In the genomic region with DNA sequence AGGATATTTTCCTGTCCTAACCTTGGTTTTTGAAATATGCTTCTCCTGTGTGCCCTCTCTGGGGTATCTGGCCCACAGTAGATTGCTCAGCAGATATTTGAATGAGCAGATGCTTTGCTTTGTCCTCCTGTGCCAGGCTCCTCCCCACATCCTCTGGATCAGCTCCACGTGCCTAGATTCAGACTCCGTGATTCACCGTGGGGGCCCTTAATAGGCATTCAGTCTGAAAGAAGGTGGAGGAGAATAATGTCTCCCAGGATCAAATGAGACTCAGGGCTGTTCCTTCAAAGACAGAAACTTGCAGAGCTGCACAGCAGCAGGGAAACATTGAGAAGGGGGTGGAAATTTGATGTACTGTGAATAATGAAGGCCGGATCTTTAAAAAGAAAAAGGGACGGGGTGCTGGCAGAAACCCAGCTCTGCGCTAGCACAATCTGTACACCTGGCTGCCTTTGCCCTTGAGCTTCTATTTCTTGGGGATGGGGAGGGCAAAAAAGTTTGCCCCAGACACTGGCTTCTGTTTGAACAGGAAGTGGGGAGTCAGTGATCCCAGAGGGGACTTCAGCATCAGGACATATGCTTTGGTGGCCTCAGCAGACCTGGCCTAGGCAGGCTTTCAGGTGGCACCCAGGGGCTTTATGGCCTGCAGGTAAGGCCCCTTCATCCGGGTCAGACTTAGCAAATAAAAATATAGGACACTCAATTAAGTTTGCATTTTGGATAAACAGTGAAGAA, we compare ENCODE assay signal across 11 cellular contexts. TPM values are rescaled to one million over a fixed set of nuclear protein-coding genes. Genes with fewer than 3 reads are reported as not detected.
DNase-seq lines count a peak whose midpoint lies in the region; ATAC-seq lines count a peak whose summit lies in the region.
"Had no signal": no experiment of that assay in that cellular context is flagged by ENCODE, and none has a peak within 500 bp of the region (broad histone marks: within the 10 kb centered on the region; RNA-seq: fewer than 3 reads in every experiment).

No MANE protein-coding gene starts in this region.

- peaks cover 23% of the 10 kb centered on the region for H3K36me3 ChIP-seq in BLaER1

- H3K4me3 ChIP-seq in BLaER1, result no peak overlapping the region

- H3K4me1 ChIP-seq in BLaER1, result peaks cover 54% of the 10 kb centered on the region

- H3K4me1 Mint-ChIP-seq in naive B cell, result peaks cover 15 to 28% (median 17%) of the 10 kb centered on the region in 3 donors

- peaks cover under 1 to 4% of the 10 kb centered on the region in 2 donors for H3K36me3 Mint-ChIP-seq in naive B cell
- H3K36me3 Mint-ChIP-seq in activated naive CD4-positive, alpha-beta T cell treated with anti-CD3 and anti-CD28 coated beads, Interleukin-2, amount 50 U/mL, for 72 hours, result peaks cover under 1 to 20% of the 10 kb centered on the region in 2 donors

- H3K27me3 Mint-ChIP-seq in naive B cell, result no peaks in the 10 kb centered on the region

- H3K4me2 ChIP-seq in BLaER1, result peak overlapping the region; percentile 68

- no peak for ATAC-seq in naive B cell (ENCODE audit: low read depth in 2 of 2)
- no peak for ATAC-seq in HG02763 (IDR thresholded peaks at IDR 0.05; ENCODE audit: unreplicated experiment)
- no peak for ATAC-seq in GM18498 (IDR thresholded peaks at IDR 0.05; ENCODE audit: unreplicated experiment)
- no peak for ATAC-seq in activated naive CD4-positive, alpha-beta T cell treated with anti-CD3 and anti-CD28 coated beads, Interleukin-2, amount 50 U/mL, for 72 hours

- H3K27me3 ChIP-seq in BLaER1, result no peaks in the 10 kb centered on the region

- no peak overlapping the region for H3K27ac ChIP-seq in BLaER1

- DNase-seq in M059J (ENCODE audit: low read depth) (peak; percentile 90), cerebellar cortex (ENCODE audit: low spot score) (peak; percentile 63), naive B cell (no peak), Ammon's horn (ENCODE audit: low spot score) (no peak)
- DNase-seq in activated naive CD4-positive, alpha-beta T cell treated with anti-CD3 and anti-CD28 coated beads, Interleukin-2, amount 50 U/mL, for 72 hours (ENCODE audit: low spot score in 2 of 2), result no peak
- DNase-seq: activated naive CD4-positive, alpha-beta T cell treated with Interleukin-2 at 50 U/mL for 16 hours; left cardiac atrium; NCI-H774 had no signal

- H3K4me3 Mint-ChIP-seq in naive B cell, result no peak overlapping the region

- H3K9me3 Mint-ChIP-seq in naive B cell, result peaks cover 0 to 2% (median 0%) of the 10 kb centered on the region in 7 donors
- H3K9me3 Mint-ChIP-seq in activated naive CD4-positive, alpha-beta T cell treated with anti-CD3 and anti-CD28 coated beads, Interleukin-2, amount 50 U/mL, for 72 hours, result no peaks in the 10 kb centered on the region

- peak overlapping the region in 4 of 6 donors; percentile 16 to 85 (median 74) for H3K27ac Mint-ChIP-seq in naive B cell
- peak overlapping the region in 1 of 2 donors; percentile 81 for H3K27ac Mint-ChIP-seq in activated naive CD4-positive, alpha-beta T cell treated with anti-CD3 and anti-CD28 coated beads, Interleukin-2, amount 50 U/mL, for 72 hours

- H4K20me1 ChIP-seq in BLaER1, result no peaks in the 10 kb centered on the region

- H3K9ac ChIP-seq in BLaER1, result no peak overlapping the region

- H3K9me3 ChIP-seq in BLaER1, result peaks cover 7% of the 10 kb centered on the region

RNA-seq across cellular contexts. Expression of gene SLC12A3, which starts 15.9 kb away (rescaled TPM):
- not detected in 2 replicates for total RNA-seq in M059J (2014; rRNA removed; shearing (Covaris generic))
- under 1 TPM in 3 of 6 donors, not detected in 3; 0.10 to 0.57 (median 0.26) TPM for polyA plus RNA-seq in naive B cell (ENCODE audit: low read depth in 6 of 6)
- total RNA-seq in activated naive CD4-positive, alpha-beta T cell treated with anti-CD3 and anti-CD28 coated beads, Interleukin-2, amount 50 U/mL, for 72 hours, result not detected
- total RNA-seq: left cardiac atrium had no signal

Comparison
In these comparisons a context has a peak if more than half of its experiments do, and no peak if none do; other contexts are left out.
1. DNase-seq: peak in M059J (single experiment) and cerebellar cortex (single experiment); none in naive B cell (single experiment), Ammon's horn (single experiment) and activated naive CD4-positive, alpha-beta T cell treated with anti-CD3 and anti-CD28 coated beads, Interleukin-2, amount 50 U/mL, for 72 hours (0 of 2).